9 cellular contexts compared by ENCODE assay signal in the genomic region with DNA sequence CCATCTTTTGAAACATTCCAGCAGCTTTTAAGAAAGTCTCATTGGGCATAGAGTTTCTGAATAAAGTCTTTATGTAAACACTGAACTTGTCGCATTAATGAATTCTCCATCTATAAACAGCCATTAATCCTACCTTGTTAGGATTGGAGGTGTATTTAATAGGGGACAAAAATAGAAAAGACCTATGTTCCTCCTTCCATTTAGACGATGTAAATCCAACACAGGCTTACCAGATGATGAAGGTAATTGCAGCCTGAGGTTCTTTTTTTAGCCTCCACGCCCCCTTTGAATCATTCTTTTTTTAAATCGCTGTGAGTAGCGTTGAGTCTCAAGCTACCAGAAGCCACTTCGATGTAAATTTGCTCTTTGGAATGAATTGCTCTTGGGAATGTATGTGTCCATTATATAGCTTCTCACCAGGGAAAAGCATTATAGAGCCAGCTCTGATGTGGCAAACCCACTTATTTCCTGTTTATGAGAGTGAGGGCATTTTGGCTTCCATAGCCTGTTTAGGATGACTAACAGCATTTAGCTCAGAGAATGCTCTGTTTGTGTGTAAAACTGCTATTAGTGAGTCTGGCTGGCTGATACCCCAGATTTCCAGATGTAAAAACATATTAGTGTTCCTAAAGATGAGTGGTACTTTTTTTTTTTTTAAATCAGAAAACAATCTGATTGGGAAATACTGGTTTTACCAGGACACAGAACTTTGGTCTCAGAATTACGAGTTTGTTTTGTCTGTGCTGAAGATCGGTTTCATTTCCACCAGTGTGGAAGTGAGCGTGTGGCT.
DNase-seq lines count a peak whose midpoint lies in the region; ATAC-seq, FAIRE-seq and TF ChIP-seq lines count a peak whose summit lies in the region.
"Had no signal": no experiment of that assay in that cellular context is flagged by ENCODE, and none has a peak within 500 bp of the region (broad histone marks: within the 10 kb centered on the region; RNA-seq: fewer than 3 reads in every experiment).

No MANE protein-coding gene starts in this region.

- H3K9me3 Mint-ChIP-seq in endothelial cell (ENCODE audit: unreplicated experiment): no peaks in the 10 kb centered on the region

- H3K9me3 ChIP-seq in RWPE2 (ENCODE audit: severe bottlenecking): no peaks in the 10 kb centered on the region
- H3K9me3 ChIP-seq in esophagus muscularis mucosa: no peaks in the 10 kb centered on the region
- H3K9me3 ChIP-seq in kidney (ENCODE audit: control insufficient read depth in 1 of 2, low read length in 2 of 2): no peaks in the 10 kb centered on the region

- no peak for FAIRE-seq in kidney (lab: Jason Lieb, UNC)

- TF ChIP-seq POLR2A in esophagus muscularis mucosa (IDR thresholded peaks at IDR 0.05; ENCODE audit: low read depth): no peak

- H3K27ac ChIP-seq in RWPE2 (ENCODE audit: poor library complexity, severe bottlenecking): peak overlapping the region; percentile 72
- peak overlapping the region; percentile 67 to 78 (median 76) for H3K27ac ChIP-seq in esophagus muscularis mucosa (replicated peaks in 1 of 4)
- no peak overlapping the region for H3K27ac ChIP-seq in kidney (ENCODE audit: low read depth in 2 of 2, low read length in 2 of 2)
- H3K27ac ChIP-seq: PC-9 had no signal

- no peaks in the 10 kb centered on the region for H3K27me3 Mint-ChIP-seq in endothelial cell (ENCODE audit: unreplicated experiment)

- no peak overlapping the region for H3K27ac Mint-ChIP-seq in endothelial cell (ENCODE audit: unreplicated experiment)

- H3K4me1 ChIP-seq in RWPE2 (ENCODE audit: insufficient read depth, poor library complexity, severe bottlenecking) (peaks cover 31% of the 10 kb centered on the region), esophagus muscularis mucosa (peaks cover 0 to 56% (median 49%) of the 10 kb centered on the region in 4 donors), kidney (ENCODE audit: control insufficient read depth in 1 of 2, insufficient read depth in 1 of 2, low read depth in 1 of 2, low read length in 2 of 2) (peaks cover 0 to 4% of the 10 kb centered on the region in 2 donors)

- no peak for TF ChIP-seq CTCF in RWPE2 (IDR thresholded peaks at IDR 0.05; ENCODE audit: poor library complexity, severe bottlenecking)
- TF ChIP-seq CTCF in esophagus muscularis mucosa (IDR thresholded peaks at IDR 0.05): no peak
- TF ChIP-seq CTCF in retinal pigment epithelial cell (conservative IDR thresholded peaks at IDR 0.05; ENCODE audit: low read depth, low read length): no peak
- TF ChIP-seq CTCF in endothelial cell (IDR thresholded peaks at IDR 0.05; ENCODE audit: unreplicated experiment): no peak
- no peak for TF ChIP-seq CTCF in kidney (IDR thresholded peaks at IDR 0.05; ENCODE audit: borderline replicate concordance, extremely low read depth, insufficient read depth)

- WGBS in esophagus muscularis mucosa: 40% methylated on average over 9 of the region's 9 CpGs

- DNase-seq in GM04503 (ENCODE audit: low read depth): peak; percentile 95
- no peak for DNase-seq in RWPE2 (ENCODE audit: low spot score)
- no peak for DNase-seq in esophagus muscularis mucosa (ENCODE audit: extremely low spot score)
- DNase-seq in retinal pigment epithelial cell (ENCODE audit: low read depth): peak; percentile 88
- DNase-seq in NCI-H1436 treated with DMSO at 0.1 percent for 48 hours (lab: John Stamatoyannopoulos, UW): no peak
- DNase-seq in endothelial cell (ENCODE audit: low spot score): no peak
- no peak for DNase-seq in kidney

- H3K36me3 ChIP-seq in RWPE2 (ENCODE audit: low read depth) (no peaks in the 10 kb centered on the region), esophagus muscularis mucosa (no peaks in the 10 kb centered on the region), kidney (ENCODE audit: control insufficient read depth in 1 of 2, insufficient read depth in 2 of 2, low read length in 2 of 2) (no peaks in the 10 kb centered on the region)

- peaks cover 7% of the 10 kb centered on the region for H3K36me3 Mint-ChIP-seq in endothelial cell (ENCODE audit: low read depth, unreplicated experiment)

- no peak for TF ChIP-seq EP300 in esophagus muscularis mucosa (IDR thresholded peaks at IDR 0.05)

- peaks cover 30% of the 10 kb centered on the region for H3K4me1 Mint-ChIP-seq in endothelial cell (ENCODE audit: unreplicated experiment)

- no peak overlapping the region for H3K4me3 Mint-ChIP-seq in endothelial cell (ENCODE audit: unreplicated experiment)

- no peaks in the 10 kb centered on the region for H3K27me3 ChIP-seq in RWPE2 (ENCODE audit: insufficient read depth, poor library complexity, severe bottlenecking)
- no peaks in the 10 kb centered on the region for H3K27me3 ChIP-seq in esophagus muscularis mucosa

- H3K4me3 ChIP-seq in RWPE2 (ENCODE audit: severe bottlenecking) (no peak overlapping the region), esophagus muscularis mucosa (peak overlapping the region; percentile 3 to 29 (median 18)), retinal pigment epithelial cell (ENCODE audit: low read length) (no peak overlapping the region), kidney (ENCODE audit: low read length in 2 of 2) (no peak overlapping the region)
- H3K4me3 ChIP-seq: PC-9 had no signal

- H3K9ac ChIP-seq in kidney (ENCODE audit: low read length in 2 of 2): no peak overlapping the region

- peak; percentile 77 for ATAC-seq in RWPE2 (ENCODE audit: low read depth)
- ATAC-seq in HG03342 (IDR thresholded peaks at IDR 0.05; ENCODE audit: unreplicated experiment): no peak

- intact Hi-C loops in esophagus muscularis mucosa (cut with DNase I): no loop called here
- intact Hi-C loops in kidney (cut with DNase I): no loop called here

Comparison
In these comparisons a context has a peak if more than half of its experiments do, and no peak if none do; other contexts are left out.
1. DNase-seq: peak in GM04503 (single experiment) and retinal pigment epithelial cell (single experiment); none in RWPE2 (single experiment), esophagus muscularis mucosa (single experiment), NCI-H1436 treated with DMSO at 0.1 percent for 48 hours (single experiment), endothelial cell (single experiment) and kidney (single experiment).
2. H3K27ac ChIP-seq: peak in RWPE2 (single experiment) and esophagus muscularis mucosa (4 of 4); none in kidney (0 of 2).
3. H3K4me3 ChIP-seq: peak in esophagus muscularis mucosa (4 of 4); none in RWPE2 (single experiment), retinal pigment epithelial cell (single experiment) and kidney (0 of 2).